1 cellular context compared by ENCODE assay signal in the genomic region with DNA sequence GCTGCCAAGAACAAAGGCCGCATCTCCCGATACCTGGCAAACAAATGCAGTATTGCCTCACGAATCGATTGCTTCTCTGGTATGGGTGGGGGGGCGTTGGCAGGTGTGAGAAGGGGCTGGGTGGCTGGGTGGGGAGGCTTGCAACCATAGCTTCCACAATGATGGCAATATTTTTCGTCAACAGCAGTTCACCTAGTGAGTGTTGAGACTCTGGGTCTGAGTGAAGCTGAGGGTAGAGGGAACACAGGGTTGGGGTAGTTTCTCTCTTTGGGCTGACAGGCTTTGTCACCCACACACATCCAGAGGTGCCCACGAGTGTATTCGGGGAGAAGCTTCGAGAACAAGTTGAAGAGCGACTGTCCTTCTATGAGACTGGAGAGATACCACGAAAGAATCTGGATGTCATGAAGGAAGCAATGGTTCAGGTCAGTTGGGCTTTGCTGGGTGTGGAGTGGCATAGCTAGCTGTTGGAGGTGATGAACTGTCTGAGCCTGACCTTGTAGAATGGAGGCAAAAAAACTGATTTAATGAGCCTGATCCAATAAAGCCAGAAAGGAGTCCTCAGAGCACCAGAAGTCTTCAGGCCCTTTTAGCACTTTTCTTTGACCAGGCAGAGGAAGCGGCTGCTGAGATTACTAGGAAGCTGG.
TF ChIP-seq lines count a peak whose summit lies in the region.

No MANE protein-coding gene starts in this region.

TF ChIP-seq in GM12878, 131 proteins besides CTCF, POLR2A, EP300 and RAD21:
- TF ChIP-seq STAT3 (IDR thresholded peaks at IDR 0.05; ENCODE audit: low read depth, low read length), result no peak
- TF ChIP-seq POLR2AphosphoS5 (IDR thresholded peaks at IDR 0.05; ENCODE audit: low read length), result peak; percentile 44; the same call in 1 of the 2 replicates
